In genomic region chr11:14891143-14892035, GRCh38 we compare ENCODE assay signal across 8 cellular contexts. TPM values are rescaled to one million over a fixed set of nuclear protein-coding genes. Genes with fewer than 3 reads are reported as not detected.
DNase-seq lines count a peak whose midpoint lies in the region; ATAC-seq and TF ChIP-seq lines count a peak whose summit lies in the region.

No MANE protein-coding gene starts in this region.

- BruUV-seq in OCI-LY7 (replicated peaks; lab: Mats Ljungman, UMichigan): TSS peak; percentile 75

- peak; percentile 91 for DNase-seq in DMS 273 (lab: John Stamatoyannopoulos, UW; ENCODE audit: unreplicated experiment)
- peak; percentile 92 for DNase-seq in OCI-LY7 (ENCODE audit: low spot score)
- DNase-seq in activated T-cell treated with anti-CD3 and anti-CD28 coated beads for 4 hours: peak; percentile 74
- DNase-seq in epithelial cell of prostate (ENCODE audit: low read depth, low spot score): peak; percentile 50
- peak; percentile 76 for DNase-seq in stimulated activated CD8-positive, alpha-beta memory T cell treated with anti-CD3 and anti-CD28 coated beads, Interleukin-4, amount 100 ng/mL, for 24 hours (ENCODE audit: low read depth)

- H3K9me3 ChIP-seq in HUES64 (ENCODE audit: insufficient read depth, low read depth, low read length): no peaks in the 10 kb centered on the region
- H3K9me3 ChIP-seq in OCI-LY7 (ENCODE audit: low read length): no peaks in the 10 kb centered on the region
- H3K9me3 ChIP-seq in mucosa of rectum (ENCODE audit: control insufficient read depth in 2 of 2, low read length in 2 of 2): no peaks in the 10 kb centered on the region

- intact Hi-C loops in OCI-LY7 (cut with micrococcal nuclease; ENCODE audit: unreplicated experiment): loop anchor here (1.0 kb wide), 2 partner anchors 14 to 371 kb away; partner anchors contain the start of gene PSMA1

- CTCF ChIA-PET in OCI-LY7 (lab: Charles Lee; ENCODE audit: unreplicated experiment): interaction anchor here (3.5 kb wide), 1 partner anchor 15 kb away, joined by 29 read pairs; no protein-coding TSS in a partner anchor

- no peaks in the 10 kb centered on the region for H4K20me1 ChIP-seq in OCI-LY7 (ENCODE audit: insufficient read depth, low read length)

- H3K27ac ChIP-seq in HUES64 (ENCODE audit: low read depth, low read length): peak overlapping the region; percentile 33; the same call in 1 of the 2 replicates
- peak overlapping the region; percentile 51 for H3K27ac ChIP-seq in OCI-LY7 (ENCODE audit: low read depth, low read length, poor library complexity, severe bottlenecking)
- H3K27ac ChIP-seq in epithelial cell of prostate: peak overlapping the region; percentile 85
- peak overlapping the region; percentile 93 to 96 for H3K27ac ChIP-seq in mucosa of rectum (ENCODE audit: low read depth in 2 of 2, low read length in 2 of 2)

- WGBS in HUES64: 2% methylated on average over 67 of the region's 67 CpGs

- peak overlapping the region; percentile 75 for H3K4me2 ChIP-seq in OCI-LY7 (ENCODE audit: low read length)

- H3K79me2 ChIP-seq in OCI-LY7 (ENCODE audit: insufficient read depth, low read depth, low read length): peaks cover 4% of the 10 kb centered on the region; the same call in 1 of the 2 replicates

- H3K9ac ChIP-seq in HUES64 (ENCODE audit: low read depth, low read length): peak overlapping the region; percentile 36
- H3K9ac ChIP-seq in mucosa of rectum (ENCODE audit: low read depth in 1 of 2, low read length in 2 of 2): peak overlapping the region; percentile 86

- H3K27me3 ChIP-seq in HUES64 (ENCODE audit: insufficient read depth, low read length) (peaks cover 19% of the 10 kb centered on the region), mucosa of rectum (ENCODE audit: control insufficient read depth in 2 of 2, insufficient read depth in 2 of 2, low read length in 2 of 2) (no peaks in the 10 kb centered on the region)

- no peaks in the 10 kb centered on the region for H3K9me2 ChIP-seq in OCI-LY7 (ENCODE audit: insufficient read depth, low read length)

- POLR2A ChIA-PET in OCI-LY7 (lab: Charles Lee): interaction anchor here (0.5 to 2.7 kb wide), 16 partner anchors 9 to 924 kb away, joined by 3 to 12 read pairs (median 4); partner anchors contain the start of gene PSMA1

- ATAC-seq in GM21447 (IDR thresholded peaks at IDR 0.05; ENCODE audit: unreplicated experiment): peak; percentile 51

- TF ChIP-seq CTCF in OCI-LY7 (conservative IDR thresholded peaks at IDR 0.05; ENCODE audit: low read length): no peak

- peak overlapping the region; percentile 76 for H3K4me3 ChIP-seq in HUES64 (ENCODE audit: low read length)
- H3K4me3 ChIP-seq in OCI-LY7 (ENCODE audit: low read depth, low read length, poor library complexity, severe bottlenecking): peak overlapping the region; percentile 69
- H3K4me3 ChIP-seq in mucosa of rectum (ENCODE audit: low read length in 2 of 2): peak overlapping the region; percentile 87 to 97

- H3K36me3 ChIP-seq in HUES64 (ENCODE audit: insufficient read depth, low read length): no peaks in the 10 kb centered on the region
- H3K36me3 ChIP-seq in OCI-LY7 (ENCODE audit: insufficient read depth, low read length): no peaks in the 10 kb centered on the region
- no peaks in the 10 kb centered on the region for H3K36me3 ChIP-seq in mucosa of rectum (ENCODE audit: control insufficient read depth in 2 of 2, insufficient read depth in 2 of 2, low read length in 2 of 2)

- H2AFZ ChIP-seq in OCI-LY7 (ENCODE audit: low read length): peak overlapping the region; percentile 75

- H3K4me1 ChIP-seq in HUES64 (ENCODE audit: insufficient read depth, low read length) (no peaks in the 10 kb centered on the region; the same call in 1 of the 2 replicates), OCI-LY7 (ENCODE audit: insufficient read depth, low read length, poor library complexity, severe bottlenecking) (peaks cover 28% of the 10 kb centered on the region), mucosa of rectum (ENCODE audit: control insufficient read depth in 2 of 2, insufficient read depth in 2 of 2, low read length in 2 of 2) (peaks cover 7% of the 10 kb centered on the region in 2 donors)

RNA-seq across cellular contexts. Expression of gene CYP2R1, which starts 0.6 kb away (rescaled TPM):
- polyA plus RNA-seq in HUES64 (2013, experiment 1 of 2): 9.3 TPM
- 12.2 TPM for polyA plus RNA-seq in HUES64 (2013, experiment 2 of 2)
- 22.5 and 24.8 TPM in 2 replicates for total RNA-seq in OCI-LY7 (2014; rRNA removed; shearing (Covaris generic))
- 38.0 and 38.6 TPM in 2 replicates for total RNA-seq in OCI-LY7 (2022)

Comparison
In these comparisons a context has a peak if more than half of its experiments do, and no peak if none do; other contexts are left out.
1. Peak in every context shown above with its lines: DNase-seq, ATAC-seq, H3K4me3 ChIP-seq and H3K27ac ChIP-seq.
2. H3K27ac ChIP-seq: peak in every context shown above with its lines; median percentile 94 in mucosa of rectum; 85 in epithelial cell of prostate; 51 in OCI-LY7; 33 in HUES64.